In genomic region chr16:85090873-85091521, GRCh38 we compare ENCODE assay signal across 19 cellular contexts. TPM values are rescaled to one million over a fixed set of nuclear protein-coding genes. Genes with fewer than 3 reads are reported as not detected.
A peak's percentile ranks its signal among the peaks of the same experiment; 100 is the strongest.
DNase-seq lines count a peak whose midpoint lies in the region; ATAC-seq and TF ChIP-seq lines count a peak whose summit lies in the region.
"Had no signal": no experiment of that assay in that cellular context is flagged by ENCODE, and none has a peak within 500 bp of the region (broad histone marks: within the 10 kb centered on the region; RNA-seq: fewer than 3 reads in every experiment).

No MANE protein-coding gene starts in this region.

- DNase-seq in Right ventricle myocardium superior (no peak), left ventricle myocardium inferior (no peak), adrenal gland (peak; percentile 59 to 86 (median 82)), transverse colon (peak; percentile 24), MCF 10A (ENCODE audit: unreplicated experiment) (no peak), NCI-H146 (lab: John Stamatoyannopoulos, UW) (no peak)
- DNase-seq: activated CD8-positive, alpha-beta memory T cell treated with anti-CD3 and anti-CD28 coated beads for 24 hours; foreskin keratinocyte; naive B cell; NCI-H524 treated with DMSO at 0.1 percent for 48 hours; stimulated activated CD4-positive, alpha-beta T cell treated with anti-CD3 and anti-CD28 coated beads, Interleukin-15, amount 100 ng/mL, for 24 hours had no signal

- BruUV-seq in MCF 10A (replicated peaks; lab: Mats Ljungman, UMichigan), result no TSS peak

- in situ Hi-C loops in transverse colon (cut with MboI; ENCODE audit: low pct_ligation_motif_present in 1 of 4, low pct_unique_long_range_greater_than_20kb in 1 of 4, low sequenced_read_pairs in 3 of 4), result no loop called here

- peaks cover 6% of the 10 kb centered on the region for H3K36me3 ChIP-seq in left ventricle myocardium inferior
- no peaks in the 10 kb centered on the region for H3K36me3 ChIP-seq in adrenal gland (replicated peaks in 1 of 2)
- H3K36me3 ChIP-seq in liver (ENCODE audit: control insufficient read depth in 4 of 4, insufficient read depth in 3 of 4, low read depth in 1 of 4, low read length in 3 of 4), result no peaks in the 10 kb centered on the region
- no peaks in the 10 kb centered on the region for H3K36me3 ChIP-seq in transverse colon

- no peaks in the 10 kb centered on the region for H3K9me3 Mint-ChIP-seq in MCF 10A (ENCODE audit: unreplicated experiment)
- H3K9me3 Mint-ChIP-seq: naive B cell; stimulated activated naive CD8-positive, alpha-beta T cell treated with anti-CD3 and anti-CD28 coated beads, Interleukin-15, Interleukin-2, amounts not matched to agents 100 ng/mL and 50 ng/mL, for 24 hours had no signal

- peaks cover 38% of the 10 kb centered on the region for H3K4me1 ChIP-seq in left ventricle myocardium inferior
- H3K4me1 ChIP-seq in adrenal gland (replicated peaks in 1 of 2), result peaks cover 8 to 10% of the 10 kb centered on the region in 2 donors
- peaks cover 0 to 7% (median 3%) of the 10 kb centered on the region in 4 donors for H3K4me1 ChIP-seq in liver (ENCODE audit: control insufficient read depth in 4 of 4, insufficient read depth in 4 of 4, low read length in 3 of 4)
- H3K4me1 ChIP-seq in transverse colon, result peaks cover 0 to 21% (median 16%) of the 10 kb centered on the region in 4 donors
- H3K4me1 ChIP-seq: foreskin keratinocyte had no signal

- H3K9me3 ChIP-seq in left ventricle myocardium inferior (replicated peaks) (no peaks in the 10 kb centered on the region), adrenal gland (replicated peaks in 1 of 3) (no peaks in the 10 kb centered on the region), liver (ENCODE audit: control insufficient read depth in 4 of 4, low read length in 3 of 4) (no peaks in the 10 kb centered on the region), transverse colon (no peaks in the 10 kb centered on the region)

- TF ChIP-seq POLR2A in adrenal gland (IDR thresholded peaks at IDR 0.05) (no peak), transverse colon (IDR thresholded peaks at IDR 0.05) (no peak)

- TF ChIP-seq CTCF in left ventricle myocardium inferior (IDR thresholded peaks at IDR 0.05; ENCODE audit: borderline replicate concordance) (no peak), adrenal gland (IDR thresholded peaks at IDR 0.05) (no peak), liver (IDR thresholded peaks at IDR 0.05; ENCODE audit: low read depth, low read length, missing input control) (no peak), transverse colon (IDR thresholded peaks at IDR 0.05) (no peak), MCF 10A (IDR thresholded peaks at IDR 0.05; ENCODE audit: unreplicated experiment) (no peak)

- H3K36me3 Mint-ChIP-seq in MCF 10A (ENCODE audit: insufficient read depth, unreplicated experiment), result peaks cover 4% of the 10 kb centered on the region
- H3K36me3 Mint-ChIP-seq: naive B cell had no signal

- H3K4me3 ChIP-seq in left ventricle myocardium inferior, result no peak overlapping the region
- H3K4me3 ChIP-seq in adrenal gland, result no peak overlapping the region
- no peak overlapping the region for H3K4me3 ChIP-seq in liver (ENCODE audit: low read depth in 1 of 3, low read length in 3 of 3)
- H3K4me3 ChIP-seq in transverse colon, result no peak overlapping the region

- no peak overlapping the region for H3K4me3 Mint-ChIP-seq in MCF 10A (ENCODE audit: unreplicated experiment)
- H3K4me3 Mint-ChIP-seq: naive B cell; stimulated activated naive CD8-positive, alpha-beta T cell treated with anti-CD3 and anti-CD28 coated beads, Interleukin-15, Interleukin-2, amounts not matched to agents 100 ng/mL and 50 ng/mL, for 24 hours had no signal

- ATAC-seq in Right ventricle myocardium superior (ENCODE audit: poor library complexity), result peak; percentile 22
- ATAC-seq in GM19023 (IDR thresholded peaks at IDR 0.05; ENCODE audit: unreplicated experiment), result no peak
- ATAC-seq: foreskin keratinocyte had no signal

- 44 to 64% (median 52%) methylated on average over 6 to 8 of the region's 8 CpGs for WGBS in adrenal gland, 4 donors
- 51% methylated on average over 8 of the region's 8 CpGs for WGBS in liver
- 67% methylated on average over 8 of the region's 8 CpGs; no CpG with 5 or more reads in 1 of the 2 donors for WGBS in transverse colon (ENCODE audit: low coverage in 1 of 2), 2 donors

- intact Hi-C loops in Right ventricle myocardium superior (cut with DNase I) (no loop called here), left ventricle myocardium inferior (cut with micrococcal nuclease) (no loop called here), adrenal gland (cut with DNase I) (no loop called here), transverse colon (cut with DNase I; ENCODE audit: low total_unique reads) (no loop called here), MCF 10A (cut with micrococcal nuclease) (no loop called here)

- peaks cover 12% of the 10 kb centered on the region for H3K27me3 Mint-ChIP-seq in MCF 10A (ENCODE audit: insufficient read depth, unreplicated experiment)
- H3K27me3 Mint-ChIP-seq: stimulated activated naive CD8-positive, alpha-beta T cell treated with anti-CD3 and anti-CD28 coated beads, Interleukin-15, Interleukin-2, amounts not matched to agents 100 ng/mL and 50 ng/mL, for 24 hours had no signal

- H3K4me1 Mint-ChIP-seq in MCF 10A (ENCODE audit: insufficient read depth, unreplicated experiment), result no peaks in the 10 kb centered on the region
- H3K4me1 Mint-ChIP-seq: naive B cell had no signal

- no peak overlapping the region for H3K27ac Mint-ChIP-seq in MCF 10A (ENCODE audit: low read depth, unreplicated experiment)
- H3K27ac Mint-ChIP-seq: naive B cell; stimulated activated naive CD8-positive, alpha-beta T cell treated with anti-CD3 and anti-CD28 coated beads, Interleukin-15, Interleukin-2, amounts not matched to agents 100 ng/mL and 50 ng/mL, for 24 hours had no signal

- H3K27ac ChIP-seq in left ventricle myocardium inferior (replicated peaks), result no peak overlapping the region
- H3K27ac ChIP-seq in adrenal gland, result peak overlapping the region in 2 of 5 donors; percentile 20 to 44
- peak overlapping the region in 1 of 2 donors; percentile 41 for H3K27ac ChIP-seq in liver (ENCODE audit: low read depth in 1 of 2, low read length in 2 of 2)
- no peak overlapping the region for H3K27ac ChIP-seq in transverse colon
- H3K27ac ChIP-seq: foreskin keratinocyte had no signal

- no peak for TF ChIP-seq EP300 in transverse colon (IDR thresholded peaks at IDR 0.05; ENCODE audit: low read depth)

- H3K27me3 ChIP-seq in left ventricle myocardium inferior (ENCODE audit: low read depth) (peaks cover 30% of the 10 kb centered on the region), adrenal gland (peaks cover 5% of the 10 kb centered on the region), liver (ENCODE audit: control insufficient read depth in 4 of 4, insufficient read depth in 4 of 4, low read length in 3 of 4) (no peaks in the 10 kb centered on the region), transverse colon (no peaks in the 10 kb centered on the region)

- CTCF ChIA-PET in MCF 10A (lab: Yijun Ruan, JAX), result interaction anchor here (0.6 to 0.7 kb wide), 3 partner anchors 20 to 177 kb away, joined by 3 read pairs; no protein-coding TSS in a partner anchor

- no peak overlapping the region for H3K9ac ChIP-seq in liver (ENCODE audit: low read depth in 1 of 2, low read length in 2 of 2)

- POLR2A ChIA-PET in MCF 10A (lab: Yijun Ruan, JAX), result no interaction called here

- no peak for TF ChIP-seq RAD21 in liver (IDR thresholded peaks at IDR 0.05)

TF ChIP-seq in liver, 16 proteins besides CTCF, POLR2A, EP300 and RAD21 (continues in another document):
- no peak for TF ChIP-seq NR2F2 (IDR thresholded peaks at IDR 0.05)
- TF ChIP-seq RXRA (IDR thresholded peaks at IDR 0.05), result peak; percentile 47 to 75
- TF ChIP-seq SP1 (IDR thresholded peaks at IDR 0.05), result peak; percentile 36
- no peak for TF ChIP-seq REST (IDR thresholded peaks at IDR 0.05)
- TF ChIP-seq HNF4G (IDR thresholded peaks at IDR 0.05), result peak; percentile 11

RNA-seq across cellular contexts. Expression of gene CIBAR2, which starts 21.3 kb away (rescaled TPM):
- not detected for total RNA-seq in Right ventricle myocardium superior
- total RNA-seq in left ventricle myocardium inferior, result not detected
- total RNA-seq in adrenal gland, result 1 to 10 TPM in 1 of 8 donors, under 1 TPM in 3, not detected in 4; 0.30 to 1.2 (median 0.47) TPM
- 1 to 10 TPM in 2 of 3 donors, under 1 TPM in 1; 0.91 to 2.6 (median 1.7) TPM for polyA plus RNA-seq in adrenal gland
- total RNA-seq in liver, result not detected
- polyA plus RNA-seq in liver, result not detected
- total RNA-seq in transverse colon, result under 1 TPM in 1 of 4 donors, not detected in 3; 0.79 TPM
- total RNA-seq in MCF 10A (2022), result not detected in 2 replicates
- total RNA-seq: chondrocyte, foreskin keratinocyte, H1, HT1080, lower leg skin, M059J had no signal
- polyA plus RNA-seq: foreskin keratinocyte had no signal

Comparison
In these comparisons a context has a peak if more than half of its experiments do, and no peak if none do; other contexts are left out.
1. DNase-seq: peak in adrenal gland (7 of 7) and transverse colon (single experiment); none in Right ventricle myocardium superior (single experiment), left ventricle myocardium inferior (single experiment), MCF 10A (single experiment) and NCI-H146 (single experiment).